8 cellular contexts compared by ENCODE assay signal in genomic region chr11:117907276-117908110, GRCh38. TPM values are rescaled to one million over a fixed set of nuclear protein-coding genes. Genes with fewer than 3 reads are reported as not detected.
DNase-seq lines count a peak whose midpoint lies in the region; ATAC-seq and TF ChIP-seq lines count a peak whose summit lies in the region.

No MANE protein-coding gene starts in this region.

- CTCF ChIA-PET in T-cell (lab: Charles Lee) = interaction anchor here in 1 of 2 donors (1.3 kb wide), 1 partner anchor 39 kb away, joined by 3 read pairs; no protein-coding TSS in a partner anchor

- H3K27ac Mint-ChIP-seq in T-cell = no peak overlapping the region

- peaks cover 8% of the 10 kb centered on the region for H3K36me3 Mint-ChIP-seq in T-cell

- no peaks in the 10 kb centered on the region for H3K9me3 Mint-ChIP-seq in T-cell

- H3K27me3 ChIP-seq in right cardiac atrium (ENCODE audit: control insufficient read depth, insufficient read depth) = no peaks in the 10 kb centered on the region

- H3K4me1 Mint-ChIP-seq in T-cell = peaks cover 4 to 8% (median 7%) of the 10 kb centered on the region in 3 donors

- H3K27me3 Mint-ChIP-seq in T-cell = peaks cover 0 to 6% of the 10 kb centered on the region in 2 donors

- H3K4me1 ChIP-seq in right cardiac atrium (ENCODE audit: control insufficient read depth, insufficient read depth, low read length) = no peaks in the 10 kb centered on the region

- TF ChIP-seq POLR2A in GM18505 (IDR thresholded peaks at IDR 0.05; ENCODE audit: borderline replicate concordance, extremely low read depth, insufficient read depth, insufficient read length) = peak; percentile 49

- H3K27ac ChIP-seq in right cardiac atrium (ENCODE audit: low read length) = no peak overlapping the region

- intact Hi-C loops in right cardiac atrium (cut with DNase I) = loop anchor here in 1 of 4 donors (10.0 kb wide), 1 partner anchor 63 kb away; no protein-coding TSS in a partner anchor

- DNase-seq in NCI-H1105 (lab: John Stamatoyannopoulos, UW) (peak; percentile 97), T-cell (peak in 32 of 34 experiments; percentile 7 to 57 (median 33)), anterior cingulate cortex (lab: John Stamatoyannopoulos, UW) (peak in 50 of 58 donors; percentile 11 to 88 (median 69)), right cardiac atrium (peak; percentile 89 to 94 (median 92)), renal cortical epithelial cell (ENCODE audit: low read depth) (peak; percentile 97), KG1 (lab: John Stamatoyannopoulos, UW) (no peak)

- no peaks in the 10 kb centered on the region for H3K9me3 ChIP-seq in right cardiac atrium (ENCODE audit: control insufficient read depth, low read length)

- no peak overlapping the region for H3K4me3 Mint-ChIP-seq in T-cell

- ATAC-seq in GM18505 (IDR thresholded peaks at IDR 0.05; ENCODE audit: unreplicated experiment) (peak; percentile 61), T-cell (replicated peaks in 1 of 4) (peak; percentile 73 to 89 (median 78)), right cardiac atrium (peak; percentile 97 to 98), HG03520 (IDR thresholded peaks at IDR 0.05; ENCODE audit: unreplicated experiment) (no peak)

- POLR2A ChIA-PET in T-cell (lab: Charles Lee) = interaction anchor here (0.6 kb wide), 2 partner anchors 41 to 59 kb away, joined by 4 to 6 read pairs; no protein-coding TSS in a partner anchor

- no peak overlapping the region for H3K4me3 ChIP-seq in right cardiac atrium (ENCODE audit: low read length)

- WGBS in right cardiac atrium = 36% methylated on average over 24 of the region's 24 CpGs

RNA-seq across cellular contexts. Expression of gene TMPRSS13, which starts 21.7 kb away (rescaled TPM):
- total RNA-seq in T-cell (1 to 10 TPM; 2.1 to 4.7 (median 3.7) TPM), right cardiac atrium (under 1 TPM in 1 of 4 donors, not detected in 3; 0.11 TPM), renal cortical epithelial cell (0.17 TPM in 1 of 2 replicates, not detected in the other)
- 0.07 TPM for polyA plus RNA-seq in right cardiac atrium

RNA-seq across cellular contexts. Expression of gene FXYD6, which starts 31.0 kb away (rescaled TPM):
- total RNA-seq in T-cell (under 1 TPM in 3 of 5 donors, not detected in 2; 0.38 to 0.73 (median 0.53) TPM), right cardiac atrium (10 to 100 TPM; 36.1 to 47.8 (median 40.9) TPM), renal cortical epithelial cell (0.20 and 1.0 TPM in 2 replicates)
- polyA plus RNA-seq in right cardiac atrium = 54.1 TPM

Comparison
In these comparisons a context has a peak if more than half of its experiments do, and no peak if none do; other contexts are left out.
1. RNA of gene FXYD6, which starts 31.0 kb away (total RNA-seq): 36.1 to 47.8 TPM in right cardiac atrium; 0.38 to 0.73 TPM in T-cell and 0.20 to 1.0 TPM in renal cortical epithelial cell; every median in the first group is over 10 times any median in the second.